8 cellular contexts compared by ENCODE assay signal in the genomic region with DNA sequence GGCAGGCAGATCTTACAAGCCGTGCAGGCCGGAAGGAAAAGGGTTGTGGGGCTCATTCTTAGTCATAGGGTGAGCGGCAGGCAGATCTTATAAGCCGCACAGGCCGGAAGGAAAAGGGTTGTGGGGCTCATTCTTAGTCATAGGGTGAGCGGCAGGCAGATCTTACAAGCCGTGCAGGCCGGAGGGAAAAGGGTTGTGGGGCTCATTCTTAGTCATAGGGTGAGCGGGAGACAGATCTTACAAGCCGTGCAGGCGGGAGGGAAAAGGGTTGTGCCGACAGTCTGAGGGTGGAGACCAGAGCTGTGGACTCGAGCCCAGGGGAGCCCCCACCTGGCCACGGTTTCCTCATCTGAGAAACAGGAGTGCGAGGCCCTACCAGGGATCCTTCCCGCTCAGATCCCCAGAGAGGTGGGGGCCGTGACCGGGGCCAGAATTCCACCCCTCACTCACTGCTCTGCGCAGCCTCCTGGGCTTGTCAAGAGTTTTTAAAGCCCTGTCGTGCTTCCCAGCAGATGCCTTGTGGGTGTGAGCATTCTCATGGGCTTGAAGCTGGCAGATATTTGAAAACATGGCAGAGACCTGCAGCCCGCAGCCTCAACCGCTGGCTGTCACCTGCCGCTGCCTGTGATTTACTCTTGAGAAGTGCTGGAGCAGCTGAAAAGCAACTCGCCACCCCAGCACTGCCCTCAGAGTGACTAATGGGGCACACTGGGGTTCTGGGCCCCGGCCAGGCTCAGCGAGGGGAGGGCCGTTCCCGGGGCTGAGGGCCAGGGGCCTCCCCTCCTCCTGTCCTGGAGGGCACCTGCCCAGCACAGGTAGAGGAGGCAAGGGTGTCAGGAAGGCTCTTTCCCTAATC. TPM values are rescaled to one million over a fixed set of nuclear protein-coding genes. Genes with fewer than 3 reads are reported as not detected.
DNase-seq lines count a peak whose midpoint lies in the region; ATAC-seq and TF ChIP-seq lines count a peak whose summit lies in the region.

No MANE protein-coding gene starts in this region.

- peak; percentile 78 for DNase-seq in GM06990 (ENCODE audit: extremely low read depth, insufficient read length)
- peak; percentile 95 for DNase-seq in NK-92 treated with Interleukin-12 subunit alpha and Interleukin-12 subunit beta, amount 100 ng/mL, for 24 hours (lab: John Stamatoyannopoulos, UW)
- DNase-seq in activated CD8-positive, alpha-beta memory T cell treated with anti-CD3 and anti-CD28 coated beads, Interleukin-2, amount 50 U/mL, for 24 hours (ENCODE audit: extremely low read depth) = peak; percentile 37
- peak; percentile 75 for DNase-seq in fibroblast of peridontal ligament (ENCODE audit: extremely low read depth)
- DNase-seq in NCI-H510A treated with DMSO at 0.1 percent for 48 hours (lab: John Stamatoyannopoulos, UW) = no peak
- DNase-seq in G401 (ENCODE audit: low spot score) = no peak

- in situ Hi-C loops in G401 (cut with HindIII; ENCODE audit: low sequenced_read_pairs) = no loop called here

- H3K27me3 ChIP-seq in GM06990 (replicated peaks; ENCODE audit: control insufficient read depth, insufficient read depth, low read length) = no peaks in the 10 kb centered on the region; the same call in 1 of the 2 replicates

- TF ChIP-seq CTCF in GM06990 (IDR thresholded peaks at IDR 0.05; ENCODE audit: insufficient read depth, low read length, poor library complexity, severe bottlenecking) = peak; percentile 28

- H3K36me3 ChIP-seq in GM06990 (ENCODE audit: control insufficient read depth, insufficient read depth, low read length) = no peaks in the 10 kb centered on the region

- peak; percentile 75 for ATAC-seq in HG02588 (IDR thresholded peaks at IDR 0.05; ENCODE audit: unreplicated experiment)

- peak overlapping the region in 20 of 21 experiments; percentile 0 to 98 (median 78) for H3K27ac ChIP-seq in skin epidermis

- H3K4me3 ChIP-seq in GM06990 (replicated peaks; ENCODE audit: low read depth, low read length) (no peak overlapping the region; the same call in 1 of the 2 replicates), skin epidermis (peak overlapping the region in 3 of 7 experiments; percentile 13 to 16 (median 15))

RNA-seq across cellular contexts. Expression of a gene that starts 31.9 kb away (rescaled TPM):
- not detected in 2 replicates for total RNA-seq in G401 (2014; rRNA removed; shearing (Covaris generic))

RNA-seq across cellular contexts. Expression of a gene that starts 55.8 kb away (rescaled TPM):
- total RNA-seq in G401 (2014; rRNA removed; shearing (Covaris generic)) = 25.2 and 33.6 TPM in 2 replicates

Comparison
In these comparisons a context has a peak if more than half of its experiments do, and no peak if none do; other contexts are left out.
1. DNase-seq: peak in GM06990 (single experiment), NK-92 treated with Interleukin-12 subunit alpha and Interleukin-12 subunit beta, amount 100 ng/mL, for 24 hours (single experiment), activated CD8-positive, alpha-beta memory T cell treated with anti-CD3 and anti-CD28 coated beads, Interleukin-2, amount 50 U/mL, for 24 hours (single experiment) and fibroblast of peridontal ligament (single experiment); none in NCI-H510A treated with DMSO at 0.1 percent for 48 hours (single experiment) and G401 (single experiment).